ENCODE assay signal across 12 cellular contexts in the genomic region with DNA sequence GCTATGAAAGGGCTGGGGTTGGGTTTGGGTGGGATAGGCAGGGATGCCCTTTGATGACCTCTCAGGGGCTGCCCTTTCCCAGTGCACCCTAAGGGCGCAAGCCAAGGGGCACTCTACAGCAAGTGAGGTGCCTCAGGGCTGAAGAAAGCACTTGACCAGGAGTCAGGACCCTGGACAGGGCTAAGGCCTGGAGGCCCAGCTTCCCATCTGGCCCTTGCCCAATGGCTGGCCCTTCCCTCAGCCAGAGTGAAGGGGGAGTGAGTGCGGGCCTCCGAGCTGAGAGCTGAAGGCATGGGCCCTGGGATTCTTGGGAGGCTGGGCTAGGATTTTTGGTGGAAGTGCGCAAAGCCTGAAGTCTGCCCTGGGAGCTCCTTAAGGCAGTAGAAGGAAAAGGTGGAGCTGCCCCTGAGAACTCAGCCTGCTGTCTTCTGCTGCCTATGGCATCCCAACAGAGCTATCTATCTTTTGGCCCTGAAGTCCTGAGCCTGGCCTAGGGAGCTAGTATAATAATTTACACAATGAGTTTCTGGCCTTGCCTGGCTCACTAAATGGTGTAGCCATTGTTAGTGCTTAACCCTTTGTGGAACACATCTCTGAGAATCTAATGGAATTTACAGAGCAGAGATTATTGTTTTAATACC. TPM values are rescaled to one million over a fixed set of nuclear protein-coding genes. Genes with fewer than 3 reads are reported as not detected.
DNase-seq lines count a peak whose midpoint lies in the region; ATAC-seq and TF ChIP-seq lines count a peak whose summit lies in the region.
"Had no signal": no experiment of that assay in that cellular context is flagged by ENCODE, and none has a peak within 500 bp of the region (broad histone marks: within the 10 kb centered on the region; RNA-seq: fewer than 3 reads in every experiment).

No MANE protein-coding gene starts in this region.

- H3K9ac ChIP-seq in BLaER1, result no peak overlapping the region
- H3K9ac ChIP-seq in GM23248, result no peak overlapping the region
- H3K9ac ChIP-seq in adipocyte (ENCODE audit: low read length), result no peak overlapping the region
- no peak overlapping the region for H3K9ac ChIP-seq in liver (ENCODE audit: low read depth in 1 of 2, low read length in 2 of 2)

- DNase-seq in GM23248, result peak; percentile 46
- peak; percentile 58 for DNase-seq in adipocyte (ENCODE audit: low read depth)
- no peak for DNase-seq in SKM-1 treated with dmso at 0.1 percent for 144 hours (lab: John Stamatoyannopoulos, UW; ENCODE audit: unreplicated experiment)
- DNase-seq in activated CD4-positive, CD25-positive, alpha-beta regulatory T cell (lab: John Stamatoyannopoulos, UW), result no peak
- DNase-seq in COLO829 (ENCODE audit: low spot score), result no peak
- DNase-seq: activated CD4-positive, alpha-beta T cell treated with anti-CD3 and anti-CD28 coated beads, Interleukin-2, amount 50 U/mL, for 1 hour; GF-D8; NCI-H1694 had no signal

- no peak overlapping the region for H2AFZ ChIP-seq in GM23248

- H3K79me2 ChIP-seq in GM23248 (ENCODE audit: insufficient read depth), result peaks cover 17% of the 10 kb centered on the region

- H4K20me1 ChIP-seq in BLaER1 (peaks cover 30% of the 10 kb centered on the region), GM23248 (ENCODE audit: insufficient read depth) (no peaks in the 10 kb centered on the region)

- H3K9me3 ChIP-seq in BLaER1 (no peaks in the 10 kb centered on the region), GM23248 (ENCODE audit: low read depth) (no peaks in the 10 kb centered on the region), adipocyte (ENCODE audit: control insufficient read depth, low read length) (no peaks in the 10 kb centered on the region), liver (ENCODE audit: control insufficient read depth in 4 of 4, low read length in 3 of 4) (no peaks in the 10 kb centered on the region)
- H3K9me3 ChIP-seq: neutrophil had no signal

- in situ Hi-C loops in GM23248 (cut with MboI), result no loop called here

- H3K36me3 ChIP-seq in BLaER1 (peaks cover 40% of the 10 kb centered on the region), GM23248 (ENCODE audit: low read depth) (peaks cover 13% of the 10 kb centered on the region; the same call in 1 of the 2 replicates), adipocyte (ENCODE audit: control insufficient read depth, insufficient read depth, low read length, severe bottlenecking) (peaks cover 60% of the 10 kb centered on the region), liver (ENCODE audit: control insufficient read depth in 4 of 4, insufficient read depth in 3 of 4, low read depth in 1 of 4, low read length in 3 of 4) (peaks cover 1 to 41% (median 29%) of the 10 kb centered on the region in 4 donors)

- ATAC-seq in GM21723 (IDR thresholded peaks at IDR 0.05; ENCODE audit: unreplicated experiment), result no peak

- TF ChIP-seq CTCF in liver (IDR thresholded peaks at IDR 0.05; ENCODE audit: low read depth, low read length, missing input control), result no peak

- peak overlapping the region; percentile 91 for H3K4me2 ChIP-seq in BLaER1
- no peak overlapping the region for H3K4me2 ChIP-seq in GM23248 (ENCODE audit: unreplicated experiment)

- H3K9me2 ChIP-seq in GM23248 (ENCODE audit: insufficient read depth), result no peaks in the 10 kb centered on the region

- TF ChIP-seq RAD21 in liver (IDR thresholded peaks at IDR 0.05), result no peak

- WGBS in GM23248 (ENCODE audit: low coverage in 1 of 2, low lambda C conversion rate in 2 of 2, missing lambda C conversion rate in 2 of 2), 2 experiments, result 84 to 86% methylated on average over 4 of the region's 4 CpGs
- WGBS in liver, result 91% methylated on average over 4 of the region's 4 CpGs

- H3K4me3 ChIP-seq in BLaER1, result no peak overlapping the region
- H3K4me3 ChIP-seq in GM23248, result no peak overlapping the region
- H3K4me3 ChIP-seq in adipocyte (ENCODE audit: low read length), result no peak overlapping the region
- no peak overlapping the region for H3K4me3 ChIP-seq in liver (ENCODE audit: low read depth in 1 of 3, low read length in 3 of 3)

- peaks cover 6% of the 10 kb centered on the region; the same call in 1 of the 2 replicates for H3F3A ChIP-seq in GM23248 (ENCODE audit: insufficient read depth)

- H3K27me3 ChIP-seq in BLaER1 (no peaks in the 10 kb centered on the region), GM23248 (replicated peaks; ENCODE audit: insufficient read depth) (no peaks in the 10 kb centered on the region), adipocyte (replicated peaks; ENCODE audit: control insufficient read depth, insufficient read depth, low read length) (no peaks in the 10 kb centered on the region), liver (ENCODE audit: control insufficient read depth in 4 of 4, insufficient read depth in 4 of 4, low read length in 3 of 4) (no peaks in the 10 kb centered on the region)
- H3K27me3 ChIP-seq: neutrophil had no signal

- H3K4me1 ChIP-seq in BLaER1 (peaks cover 87% of the 10 kb centered on the region), GM23248 (ENCODE audit: insufficient read depth) (peaks cover 2% of the 10 kb centered on the region; the same call in 1 of the 2 replicates), adipocyte (ENCODE audit: control insufficient read depth, insufficient read depth, low read length) (peaks cover 29% of the 10 kb centered on the region), liver (ENCODE audit: control insufficient read depth in 4 of 4, insufficient read depth in 4 of 4, low read length in 3 of 4) (no peaks in the 10 kb centered on the region)

- peak overlapping the region; percentile 78; the same call in 1 of the 2 replicates for H3K27ac ChIP-seq in BLaER1
- H3K27ac ChIP-seq in GM23248, result no peak overlapping the region
- H3K27ac ChIP-seq in liver (ENCODE audit: low read depth in 1 of 2, low read length in 2 of 2), result no peak overlapping the region
- H3K27ac ChIP-seq: neutrophil had no signal

TF ChIP-seq in liver, 16 proteins besides CTCF, POLR2A, EP300 and RAD21:
- TF ChIP-seq, protein P1, sequence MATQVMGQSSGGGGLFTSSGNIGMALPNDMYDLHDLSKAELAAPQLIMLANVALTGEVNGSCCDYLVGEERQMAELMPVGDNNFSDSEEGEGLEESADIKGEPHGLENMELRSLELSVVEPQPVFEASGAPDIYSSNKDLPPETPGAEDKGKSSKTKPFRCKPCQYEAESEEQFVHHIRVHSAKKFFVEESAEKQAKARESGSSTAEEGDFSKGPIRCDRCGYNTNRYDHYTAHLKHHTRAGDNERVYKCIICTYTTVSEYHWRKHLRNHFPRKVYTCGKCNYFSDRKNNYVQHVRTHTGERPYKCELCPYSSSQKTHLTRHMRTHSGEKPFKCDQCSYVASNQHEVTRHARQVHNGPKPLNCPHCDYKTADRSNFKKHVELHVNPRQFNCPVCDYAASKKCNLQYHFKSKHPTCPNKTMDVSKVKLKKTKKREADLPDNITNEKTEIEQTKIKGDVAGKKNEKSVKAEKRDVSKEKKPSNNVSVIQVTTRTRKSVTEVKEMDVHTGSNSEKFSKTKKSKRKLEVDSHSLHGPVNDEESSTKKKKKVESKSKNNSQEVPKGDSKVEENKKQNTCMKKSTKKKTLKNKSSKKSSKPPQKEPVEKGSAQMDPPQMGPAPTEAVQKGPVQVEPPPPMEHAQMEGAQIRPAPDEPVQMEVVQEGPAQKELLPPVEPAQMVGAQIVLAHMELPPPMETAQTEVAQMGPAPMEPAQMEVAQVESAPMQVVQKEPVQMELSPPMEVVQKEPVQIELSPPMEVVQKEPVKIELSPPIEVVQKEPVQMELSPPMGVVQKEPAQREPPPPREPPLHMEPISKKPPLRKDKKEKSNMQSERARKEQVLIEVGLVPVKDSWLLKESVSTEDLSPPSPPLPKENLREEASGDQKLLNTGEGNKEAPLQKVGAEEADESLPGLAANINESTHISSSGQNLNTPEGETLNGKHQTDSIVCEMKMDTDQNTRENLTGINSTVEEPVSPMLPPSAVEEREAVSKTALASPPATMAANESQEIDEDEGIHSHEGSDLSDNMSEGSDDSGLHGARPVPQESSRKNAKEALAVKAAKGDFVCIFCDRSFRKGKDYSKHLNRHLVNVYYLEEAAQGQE (IDR thresholded peaks at IDR 0.05), result peak; percentile 98
- TF ChIP-seq YY1 (IDR thresholded peaks at IDR 0.05), result no peak
TF ChIP-seq in liver: peak in this region for 1.

RNA-seq across cellular contexts. Expression of a gene that starts 16.4 kb away (rescaled TPM):
- 18.0 and 20.9 TPM in 2 replicates for total RNA-seq in GM23248 (2014; rRNA removed; shearing (Covaris generic))
- 7.1 and 8.0 TPM in 2 replicates for polyA plus RNA-seq in GM23248 (2016; fragmentation: Nextera tagmentation; extraction: Ambion mirVana)
- total RNA-seq in liver, result 10 to 100 TPM in 1 of 2 donors, 1 to 10 TPM in 1; 5.7 to 11.4 TPM
- 1 to 10 TPM; 3.9 to 5.3 TPM for polyA plus RNA-seq in liver

Comparison
In these comparisons a context has a peak if more than half of its experiments do, and no peak if none do; other contexts are left out.
1. DNase-seq: peak in GM23248 (single experiment) and adipocyte (single experiment); none in SKM-1 treated with dmso at 0.1 percent for 144 hours (single experiment), activated CD4-positive, CD25-positive, alpha-beta regulatory T cell (0 of 4) and COLO829 (single experiment).